ENCODE assay signal across 9 cellular contexts in the genomic region with DNA sequence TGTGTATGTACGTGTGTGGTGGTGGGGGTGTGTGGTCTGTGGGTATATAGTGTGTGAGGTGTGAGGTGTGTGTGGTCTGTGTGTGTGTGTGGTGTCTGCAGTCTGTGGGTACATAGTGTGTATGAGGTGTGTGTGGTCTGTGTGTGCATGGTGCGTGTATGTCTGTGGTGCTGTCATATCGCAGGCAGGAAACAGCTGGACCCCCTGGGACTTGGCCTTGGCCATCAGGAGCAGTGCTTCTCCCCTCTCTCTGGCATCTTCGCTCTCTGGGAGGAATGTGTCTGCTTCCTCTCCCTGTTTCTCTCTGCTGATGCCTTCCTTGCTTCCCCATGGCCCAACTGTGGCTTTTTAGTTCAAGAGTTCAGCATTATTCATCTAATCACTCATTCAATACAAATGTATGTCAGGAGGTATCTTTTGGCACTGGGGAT.
DNase-seq lines count a peak whose midpoint lies in the region; ATAC-seq, FAIRE-seq and TF ChIP-seq lines count a peak whose summit lies in the region.
"Had no signal": no experiment of that assay in that cellular context is flagged by ENCODE, and none has a peak within 500 bp of the region (broad histone marks: within the 10 kb centered on the region; RNA-seq: fewer than 3 reads in every experiment).

No MANE protein-coding gene starts in this region.

- no peak overlapping the region for H4K5ac ChIP-seq in H1 (ENCODE audit: insufficient read length, low read depth, low read length)

- CTCF ChIA-PET in H1 (lab: Charles Lee; ENCODE audit: partially characterized antibody), result interaction anchor here (0.6 to 4.6 kb wide), 8 partner anchors 9 to 628 kb away, joined by 3 to 20 read pairs (median 4); no protein-coding TSS in a partner anchor

- H3K27ac ChIP-seq in H1 (ENCODE audit: low read depth, low read length), result no peak overlapping the region
- H3K27ac ChIP-seq: adrenal gland had no signal

- peak overlapping the region; percentile 39; the same call in 1 of the 2 replicates for H4K8ac ChIP-seq in H1 (ENCODE audit: extremely low read depth, insufficient read depth, low read length)

- no peak for DNase-seq in activated CD4-positive, CD25-positive, alpha-beta regulatory T cell treated with anti-CD3 and anti-CD28 coated beads, Interleukin-2, amount 50 U/mL, for 72 hours
- DNase-seq in NCI-H226 (peak; percentile 92), H1 (ENCODE audit: low read depth in 1 of 2, low spot score in 2 of 2) (no peak), pulmonary artery endothelial cell (ENCODE audit: low read depth, low spot score) (peak; percentile 44), OCI-M1 (lab: John Stamatoyannopoulos, UW) (no peak), HT-29 (ENCODE audit: low spot score) (no peak)
- DNase-seq: adrenal gland had no signal

- no peak overlapping the region for H2AFZ ChIP-seq in H1 (ENCODE audit: low read length)

- 0 out of 2 replicates have a peak overlapping the region, but pooled peaks have one; percentile 53 for H2BK15ac ChIP-seq in H1 (ENCODE audit: low read length)

- no peak for TF ChIP-seq EP300 in H1 (IDR thresholded peaks at IDR 0.05; ENCODE audit: borderline replicate concordance in 1 of 2, low read depth in 2 of 2, low read length in 2 of 2)

- no peaks in the 10 kb centered on the region for H3K79me2 ChIP-seq in H1 (ENCODE audit: control insufficient read depth in 1 of 2, insufficient read depth in 2 of 2, low read length in 2 of 2)

- peak overlapping the region; percentile 80 for H3K56ac ChIP-seq in H1 (replicated peaks; ENCODE audit: insufficient read length, low read depth, low read length)

- H3K79me1 ChIP-seq in H1 (ENCODE audit: low read depth, low read length), result no peaks in the 10 kb centered on the region

- H3K27me3 ChIP-seq in H1 (replicated peaks in 1 of 4; ENCODE audit: control insufficient read depth in 3 of 4, extremely low read depth in 1 of 4, insufficient read depth in 3 of 4, low read length in 3 of 4), result no peaks in the 10 kb centered on the region
- H3K27me3 ChIP-seq: adrenal gland had no signal

- H3K4me3 ChIP-seq in H1 (ENCODE audit: extremely low read depth in 1 of 4, insufficient read depth in 2 of 4, low read depth in 3 of 4, low read length in 4 of 4), result no peak overlapping the region
- H3K4me3 ChIP-seq: adrenal gland had no signal

- H2BK12ac ChIP-seq in H1 (ENCODE audit: low read depth, low read length), result no peak overlapping the region

- no peak overlapping the region for H3K4me2 ChIP-seq in H1 (ENCODE audit: insufficient read depth in 1 of 2, low read depth in 2 of 2, low read length in 2 of 2)

- H2BK120ac ChIP-seq in H1 (replicated peaks; ENCODE audit: low read depth, low read length), result no peak overlapping the region

- H2BK5ac ChIP-seq in H1 (ENCODE audit: low read depth, low read length), result no peak overlapping the region

- H3K9ac ChIP-seq in H1 (replicated peaks in 1 of 4; ENCODE audit: extremely low read depth in 1 of 4, low read depth in 3 of 4, low read length in 3 of 4), result no peak overlapping the region

- H3K36me3 ChIP-seq in H1 (ENCODE audit: control insufficient read depth in 2 of 4, insufficient read depth in 4 of 4, low read length in 3 of 4), result no peaks in the 10 kb centered on the region
- H3K36me3 ChIP-seq: adrenal gland had no signal

- H2AK5ac ChIP-seq in H1 (ENCODE audit: low read depth, low read length), result no peak overlapping the region

- no peak overlapping the region for H4K91ac ChIP-seq in H1 (replicated peaks; ENCODE audit: insufficient read length, low read length)

- TF ChIP-seq CTCF in H1 (IDR thresholded peaks at IDR 0.05; ENCODE audit: control extremely low read depth in 1 of 3, insufficient read depth in 1 of 3, low read depth in 1 of 3, low read length in 3 of 3), result no peak

- no peak for TF ChIP-seq RAD21 in H1 (IDR thresholded peaks at IDR 0.05 in 1 of 2, conservative IDR thresholded peaks at IDR 0.05 in 1 of 2; ENCODE audit: low read depth in 2 of 2, low read length in 2 of 2)

- H3K4ac ChIP-seq in H1 (replicated peaks; ENCODE audit: insufficient read length, low read depth, low read length), result peak overlapping the region; percentile 19

- H3K4me1 ChIP-seq in H1 (replicated peaks in 1 of 4; ENCODE audit: control insufficient read depth in 3 of 4, insufficient read depth in 4 of 4, low read length in 3 of 4), result peaks cover 0 to 3% (median 0%) of the 10 kb centered on the region in 4 experiments; a peak in 4 of 7 replicates
- H3K4me1 ChIP-seq: adrenal gland had no signal

- peaks cover 3% of the 10 kb centered on the region; the same call in 1 of the 2 replicates for H3K23me2 ChIP-seq in H1 (ENCODE audit: low read depth, low read length)

- H4K20me1 ChIP-seq in H1 (replicated peaks in 1 of 2; ENCODE audit: control insufficient read depth in 1 of 2, insufficient read depth in 2 of 2, low read length in 2 of 2), result peaks cover 0 to 2% of the 10 kb centered on the region in 2 experiments

- POLR2A ChIA-PET in H1 (lab: Charles Lee; ENCODE audit: partially characterized antibody), result no interaction called here

- no peak overlapping the region for H2BK20ac ChIP-seq in H1 (ENCODE audit: low read length)

- no peak overlapping the region for H3K14ac ChIP-seq in H1 (ENCODE audit: insufficient read length)

- no peak overlapping the region for H3K18ac ChIP-seq in H1 (ENCODE audit: extremely low read depth, low read length)

- WGBS in H1 (ENCODE audit: extremely low coverage in 1 of 2, insufficient coverage in 1 of 2, insufficient read length in 1 of 2, insufficient replicate concordance in 2 of 2, low coverage in 1 of 2, low lambda C conversion rate in 2 of 2, missing lambda C conversion rate in 1 of 2), 2 experiments, result 87% methylated on average over 4 of the region's 4 CpGs; no CpG with 5 or more reads in 1 of the 2 experiments

- H3K9me3 ChIP-seq in H1 (ENCODE audit: insufficient read depth in 2 of 2, low read depth in 1 of 2, low read length in 1 of 2), result no peaks in the 10 kb centered on the region
- H3K9me3 ChIP-seq: adrenal gland had no signal

- no peak for TF ChIP-seq POLR2A in H1 (IDR thresholded peaks at IDR 0.05; ENCODE audit: control extremely low read depth in 1 of 2, low read depth in 2 of 2, low read length in 2 of 2)

- ATAC-seq in activated CD4-positive, CD25-positive, alpha-beta regulatory T cell treated with anti-CD3 and anti-CD28 coated beads, Interleukin-2, amount 50 U/mL, for 24 hours, result peak; percentile 60 to 79
- ATAC-seq in GM21381 (IDR thresholded peaks at IDR 0.05; ENCODE audit: unreplicated experiment), result no peak

- no peak for FAIRE-seq in H1 (lab: Jason Lieb, UNC)

- H3K23ac ChIP-seq in H1 (ENCODE audit: insufficient read length), result no peak overlapping the region

TF ChIP-seq in H1, 55 proteins besides CTCF, POLR2A, EP300 and RAD21:
- TF ChIP-seq JUN (IDR thresholded peaks at IDR 0.05; ENCODE audit: low read depth, low read length) (no peak), PHF8 (conservative IDR thresholded peaks at IDR 0.05; ENCODE audit: low read depth, low read length) (no peak), JUND (IDR thresholded peaks at IDR 0.05; ENCODE audit: low read length) (no peak), NANOG (IDR thresholded peaks at IDR 0.05; ENCODE audit: insufficient read depth, low read depth, low read length, poor library complexity, severe bottlenecking) (no peak), SIN3A (conservative IDR thresholded peaks at IDR 0.05 in 1 of 2, IDR thresholded peaks at IDR 0.05 in 1 of 2; ENCODE audit: low read depth in 1 of 2, low read length in 2 of 2) (no peak), SP2 (IDR thresholded peaks at IDR 0.05; ENCODE audit: low read length) (no peak), TBP (IDR thresholded peaks at IDR 0.05; ENCODE audit: low read depth, low read length) (no peak), CREB1 (IDR thresholded peaks at IDR 0.05) (no peak), KDM1A (IDR thresholded peaks at IDR 0.05; ENCODE audit: borderline replicate concordance, low read length) (no peak), CEBPB (IDR thresholded peaks at IDR 0.05; ENCODE audit: low read depth, low read length) (no peak), SP1 (IDR thresholded peaks at IDR 0.05; ENCODE audit: low read depth, low read length) (no peak), SIRT6 (IDR thresholded peaks at IDR 0.05; ENCODE audit: low read length) (no peak), SRF (IDR thresholded peaks at IDR 0.05; ENCODE audit: low read depth, low read length) (no peak)

Comparison
In these comparisons a context has a peak if more than half of its experiments do, and no peak if none do; other contexts are left out.
1. DNase-seq: peak in NCI-H226 (single experiment) and pulmonary artery endothelial cell (single experiment); none in activated CD4-positive, CD25-positive, alpha-beta regulatory T cell treated with anti-CD3 and anti-CD28 coated beads, Interleukin-2, amount 50 U/mL, for 72 hours (single experiment), H1 (0 of 2), OCI-M1 (single experiment) and HT-29 (single experiment).